Comparison of ENCODE assay signal across 8 cellular contexts in the genomic region with DNA sequence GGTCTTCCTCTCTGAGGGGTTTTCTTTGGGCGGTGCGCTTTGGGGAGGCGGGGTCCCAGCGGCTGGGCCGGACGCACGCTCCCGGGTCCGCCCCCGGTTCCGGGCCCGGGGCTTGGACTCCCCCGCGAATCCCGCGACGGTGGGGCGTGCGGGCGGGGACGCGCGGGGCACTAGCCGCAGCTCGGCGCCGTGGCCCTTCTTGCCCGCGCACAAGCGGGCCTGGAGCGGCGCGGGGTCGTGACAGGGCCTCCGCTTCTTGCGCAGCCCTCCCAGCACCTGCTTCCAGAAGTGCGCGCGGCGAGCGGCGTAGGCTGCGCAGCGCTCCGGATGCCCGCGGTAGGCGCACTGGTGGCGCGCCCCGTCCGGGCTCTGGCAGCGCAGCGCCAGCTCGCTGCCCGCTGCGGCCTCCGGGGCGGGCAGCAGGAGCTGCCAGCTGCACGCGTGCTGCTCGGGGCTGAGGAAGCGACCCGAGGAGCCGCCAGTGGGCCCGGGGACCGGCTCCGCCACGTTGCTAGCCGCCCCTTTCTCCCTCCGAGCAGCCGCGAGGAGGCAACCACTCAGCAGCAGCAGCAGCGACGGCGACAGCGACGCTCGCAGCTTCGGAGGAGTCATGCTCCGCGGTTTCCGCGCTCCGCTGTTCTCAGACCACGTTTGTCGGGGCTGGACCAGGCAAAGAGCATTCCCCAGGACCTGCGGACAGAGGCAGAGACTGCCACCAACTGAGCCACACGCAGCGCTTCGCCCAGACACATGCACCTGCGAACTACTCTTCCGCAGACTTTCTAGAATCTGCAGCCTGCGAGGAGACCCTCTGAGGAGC. TPM values are rescaled to one million over a fixed set of nuclear protein-coding genes. Genes with fewer than 3 reads are reported as not detected.
DNase-seq lines count a peak whose midpoint lies in the region; ATAC-seq and TF ChIP-seq lines count a peak whose summit lies in the region.

No MANE protein-coding gene starts in this region.

- H3K27ac ChIP-seq in right atrium auricular region: peak overlapping the region; percentile 71 to 74
- H3K27ac ChIP-seq in psoas muscle: peak overlapping the region; percentile 74
- H3K27ac ChIP-seq in aorta (ENCODE audit: low read depth in 1 of 2, low read length in 2 of 2): peak overlapping the region; percentile 2 to 70

- H3K36me3 ChIP-seq in adipocyte (ENCODE audit: control insufficient read depth, insufficient read depth, low read length, severe bottlenecking) (no peaks in the 10 kb centered on the region), right atrium auricular region (no peaks in the 10 kb centered on the region), psoas muscle (ENCODE audit: insufficient read depth in 1 of 2, low read depth in 1 of 2) (peaks cover 0 to 2% of the 10 kb centered on the region in 2 donors), aorta (ENCODE audit: control insufficient read depth in 1 of 2, insufficient read depth in 2 of 2, low read length in 1 of 2) (no peaks in the 10 kb centered on the region)

- 0% methylated on average over 73 to 94 of the region's 94 CpGs for WGBS in psoas muscle, 3 donors
- WGBS in aorta, 2 donors: 0 to 1% methylated on average over 54 to 94 of the region's 94 CpGs

- H3K9me3 ChIP-seq in adipocyte (ENCODE audit: control insufficient read depth, low read length): no peaks in the 10 kb centered on the region
- no peaks in the 10 kb centered on the region for H3K9me3 ChIP-seq in right atrium auricular region
- H3K9me3 ChIP-seq in psoas muscle: peaks cover 5% of the 10 kb centered on the region
- H3K9me3 ChIP-seq in aorta (ENCODE audit: control insufficient read depth, low read length): no peaks in the 10 kb centered on the region

- TF ChIP-seq CTCF in GM12874 (IDR thresholded peaks at IDR 0.05; ENCODE audit: insufficient read depth, low read depth, low read length): peak; percentile 61
- peak; percentile 20 to 64 for TF ChIP-seq CTCF in right atrium auricular region (IDR thresholded peaks at IDR 0.05)
- peak; percentile 35 for TF ChIP-seq CTCF in psoas muscle (IDR thresholded peaks at IDR 0.05)

- H3K4me3 ChIP-seq in adipocyte (ENCODE audit: low read length): peak overlapping the region; percentile 94
- H3K4me3 ChIP-seq in right atrium auricular region: peak overlapping the region; percentile 70 to 81
- H3K4me3 ChIP-seq in psoas muscle: peak overlapping the region; percentile 82
- H3K4me3 ChIP-seq in aorta (ENCODE audit: low read length in 2 of 2): peak overlapping the region; percentile 64 to 86

- peaks cover 18% of the 10 kb centered on the region for H3K4me1 ChIP-seq in adipocyte (ENCODE audit: control insufficient read depth, insufficient read depth, low read length)
- H3K4me1 ChIP-seq in right atrium auricular region: peaks cover 0 to 20% of the 10 kb centered on the region in 2 donors
- peaks cover 10% of the 10 kb centered on the region for H3K4me1 ChIP-seq in psoas muscle
- no peaks in the 10 kb centered on the region for H3K4me1 ChIP-seq in aorta (ENCODE audit: control insufficient read depth in 1 of 2, insufficient read depth in 2 of 2, low read length in 2 of 2)

- peak; percentile 85 for ATAC-seq in HG02571 (IDR thresholded peaks at IDR 0.05; ENCODE audit: unreplicated experiment)
- peak; percentile 93 to 97 (median 96) for ATAC-seq in psoas muscle
- peak; percentile 94 for ATAC-seq in aorta (ENCODE audit: low FRiP score)

- peak overlapping the region; percentile 83 for H3K9ac ChIP-seq in adipocyte (ENCODE audit: low read length)

- H3K27me3 ChIP-seq in adipocyte (replicated peaks; ENCODE audit: control insufficient read depth, insufficient read depth, low read length) (no peaks in the 10 kb centered on the region), right atrium auricular region (no peaks in the 10 kb centered on the region), psoas muscle (ENCODE audit: insufficient read depth in 3 of 3, low read length in 2 of 3) (no peaks in the 10 kb centered on the region), aorta (ENCODE audit: control insufficient read depth in 1 of 2, insufficient read depth in 2 of 2, low read length in 1 of 2) (no peaks in the 10 kb centered on the region)

- peak; percentile 81 for DNase-seq in MV-4-11 (lab: John Stamatoyannopoulos, UW)
- peak; percentile 40 to 82 for DNase-seq in SW 1271 (lab: John Stamatoyannopoulos, UW)
- DNase-seq in adipocyte (ENCODE audit: low read depth): peak; percentile 82
- peak; percentile 78 for DNase-seq in right atrium auricular region (ENCODE audit: low spot score)
- DNase-seq in psoas muscle: peak; percentile 77 to 87
- peak; percentile 87 to 93 for DNase-seq in aorta

- intact Hi-C loops in psoas muscle (cut with DNase I) (loop anchor here in 1 of 2 donors (2.0 kb wide), 1 partner anchor 150 kb away; no protein-coding TSS in a partner anchor), aorta (cut with DNase I) (no loop called here)

RNA-seq across cellular contexts. Expression of gene FGFBP3, which starts 0.7 kb away (rescaled TPM):
- total RNA-seq in right atrium auricular region: under 1 TPM; 0.26 to 0.31 TPM
- total RNA-seq in psoas muscle: 1 to 10 TPM in 1 of 4 donors, under 1 TPM in 3; 0.41 to 2.2 (median 0.71) TPM
- polyA plus RNA-seq in psoas muscle: under 1 TPM; 0.41 to 0.66 (median 0.56) TPM
- 1 to 10 TPM; 1.2 to 1.7 TPM for total RNA-seq in aorta
- 1 to 10 TPM; 1.3 to 1.5 TPM for polyA plus RNA-seq in aorta

RNA-seq across cellular contexts. Expression of gene BTAF1, which starts 15.0 kb away (rescaled TPM):
- 10 to 100 TPM; 11.8 to 12.7 TPM for total RNA-seq in right atrium auricular region
- total RNA-seq in psoas muscle: 10 to 100 TPM in 2 of 4 donors, 1 to 10 TPM in 2; 8.2 to 14.7 (median 10.8) TPM
- polyA plus RNA-seq in psoas muscle: 10 to 100 TPM in 1 of 3 donors, 1 to 10 TPM in 2; 4.5 to 10.3 (median 5.6) TPM
- 10 to 100 TPM; 45.2 to 48.2 TPM for total RNA-seq in aorta
- 10 to 100 TPM in 1 of 2 donors, 1 to 10 TPM in 1; 3.3 to 23.0 TPM for polyA plus RNA-seq in aorta

Comparison
In these comparisons a context has a peak if more than half of its experiments do, and no peak if none do; other contexts are left out.
1. Peak in every context shown above with its lines: DNase-seq, ATAC-seq, H3K4me3 ChIP-seq and H3K27ac ChIP-seq.